8 cellular contexts compared by ENCODE assay signal in genomic region chr7:104848386-104848990, GRCh38.
DNase-seq lines count a peak whose midpoint lies in the region; ATAC-seq and TF ChIP-seq lines count a peak whose summit lies in the region.

No MANE protein-coding gene starts in this region.

- ATAC-seq in GM19455 (IDR thresholded peaks at IDR 0.05; ENCODE audit: unreplicated experiment) (peak; percentile 58), GM18505 (IDR thresholded peaks at IDR 0.05; ENCODE audit: unreplicated experiment) (no peak)
- ATAC-seq in activated CD4-positive, alpha-beta T cell treated with anti-CD3 and anti-CD28 coated beads for 36 hours: peak; percentile 66

- no peak overlapping the region for H3K27ac Mint-ChIP-seq in CD4-positive, alpha-beta memory T cell
- no peak overlapping the region for H3K27ac Mint-ChIP-seq in activated CD4-positive, alpha-beta T cell treated with anti-CD3 and anti-CD28 coated beads for 36 hours

- no peak for TF ChIP-seq POLR2A in GM18505 (IDR thresholded peaks at IDR 0.05; ENCODE audit: borderline replicate concordance, extremely low read depth, insufficient read depth, insufficient read length)

- H3K36me3 ChIP-seq in CD4-positive, alpha-beta memory T cell (ENCODE audit: insufficient read depth, low read length): no peaks in the 10 kb centered on the region

- no peak overlapping the region for H3K4me3 Mint-ChIP-seq in CD4-positive, alpha-beta memory T cell
- no peak overlapping the region for H3K4me3 Mint-ChIP-seq in activated CD4-positive, alpha-beta T cell treated with anti-CD3 and anti-CD28 coated beads for 36 hours

- H3K27me3 Mint-ChIP-seq in CD4-positive, alpha-beta memory T cell: peaks cover 18 to 19% of the 10 kb centered on the region in 2 donors
- H3K27me3 Mint-ChIP-seq in activated CD4-positive, alpha-beta T cell treated with anti-CD3 and anti-CD28 coated beads for 36 hours: peaks cover 8% of the 10 kb centered on the region

- no peaks in the 10 kb centered on the region for H3K27me3 ChIP-seq in CD4-positive, alpha-beta memory T cell (ENCODE audit: insufficient read depth, low read length)

- TF ChIP-seq CTCF in coronary artery (IDR thresholded peaks at IDR 0.05): peak; percentile 60

- no peak overlapping the region for H3K4me3 ChIP-seq in CD4-positive, alpha-beta memory T cell (ENCODE audit: low read length in 2 of 2)
- H3K4me3 ChIP-seq in coronary artery: no peak overlapping the region

- no peaks in the 10 kb centered on the region for H3K9me3 Mint-ChIP-seq in CD4-positive, alpha-beta memory T cell
- H3K9me3 Mint-ChIP-seq in activated CD4-positive, alpha-beta T cell treated with anti-CD3 and anti-CD28 coated beads for 36 hours (ENCODE audit: low read depth): no peaks in the 10 kb centered on the region

- intact Hi-C loops in CD4-positive, alpha-beta memory T cell (cut with micrococcal nuclease): loop anchor here (1.0 kb wide), 1 partner anchor 617 kb away; no protein-coding TSS in a partner anchor
- intact Hi-C loops in activated CD4-positive, alpha-beta T cell treated with anti-CD3 and anti-CD28 coated beads for 36 hours (cut with DNase I, micrococcal nuclease): loop anchor here (1.0 to 2.0 kb wide), 5 partner anchors 70 to 617 kb away; no protein-coding TSS in a partner anchor

- POLR2A ChIA-PET in CD4-positive, alpha-beta memory T cell (lab: Charles Lee; ENCODE audit: partially characterized antibody): no interaction called here
- POLR2A ChIA-PET in activated CD4-positive, alpha-beta T cell treated with anti-CD3 and anti-CD28 coated beads for 36 hours (lab: Charles Lee): no interaction called here

- no peaks in the 10 kb centered on the region for H3K36me3 Mint-ChIP-seq in CD4-positive, alpha-beta memory T cell
- no peaks in the 10 kb centered on the region for H3K36me3 Mint-ChIP-seq in activated CD4-positive, alpha-beta T cell treated with anti-CD3 and anti-CD28 coated beads for 36 hours (ENCODE audit: low read depth)

- H3K27ac ChIP-seq in CD4-positive, alpha-beta memory T cell (ENCODE audit: low read depth, low read length): no peak overlapping the region
- no peak overlapping the region for H3K27ac ChIP-seq in coronary artery

- H3K9me3 ChIP-seq in CD4-positive, alpha-beta memory T cell (ENCODE audit: control insufficient read depth in 1 of 2, low read length in 2 of 2): no peaks in the 10 kb centered on the region

- H3K4me1 Mint-ChIP-seq in CD4-positive, alpha-beta memory T cell: no peaks in the 10 kb centered on the region
- H3K4me1 Mint-ChIP-seq in activated CD4-positive, alpha-beta T cell treated with anti-CD3 and anti-CD28 coated beads for 36 hours: no peaks in the 10 kb centered on the region

- peak; percentile 26 to 46 (median 36) for DNase-seq in CD4-positive, alpha-beta memory T cell
- peak; percentile 34 to 82 for DNase-seq in NCI-H187 (lab: John Stamatoyannopoulos, UW)
- peak; percentile 70 for DNase-seq in activated CD4-positive, alpha-beta T cell treated with anti-CD3 and anti-CD28 coated beads for 36 hours
- DNase-seq in coronary artery (ENCODE audit: low spot score): no peak
- peak; percentile 34 to 55 for DNase-seq in lung microvascular endothelial cell (ENCODE audit: low read depth in 2 of 2)
- DNase-seq in stimulated activated CD8-positive, alpha-beta memory T cell treated with anti-CD3 and anti-CD28 coated beads, Interleukin-4, amount 100 ng/mL, for 24 hours (ENCODE audit: low read depth): peak; percentile 6

- CTCF ChIA-PET in CD4-positive, alpha-beta memory T cell (lab: Charles Lee; ENCODE audit: partially characterized antibody): interaction anchor here (0.7 to 5.2 kb wide), 16 partner anchors 8 to 1275 kb away, joined by 3 to 36 read pairs (median 6); no protein-coding TSS in a partner anchor
- CTCF ChIA-PET in activated CD4-positive, alpha-beta T cell treated with anti-CD3 and anti-CD28 coated beads for 36 hours (lab: Charles Lee): interaction anchor here (0.7 to 3.5 kb wide), 15 partner anchors 8 to 617 kb away, joined by 3 to 27 read pairs (median 5); no protein-coding TSS in a partner anchor

- H3K4me1 ChIP-seq in CD4-positive, alpha-beta memory T cell (ENCODE audit: insufficient read depth, low read length): no peaks in the 10 kb centered on the region
